Comparison of ENCODE assay signal across 1 cellular context in the genomic region with DNA sequence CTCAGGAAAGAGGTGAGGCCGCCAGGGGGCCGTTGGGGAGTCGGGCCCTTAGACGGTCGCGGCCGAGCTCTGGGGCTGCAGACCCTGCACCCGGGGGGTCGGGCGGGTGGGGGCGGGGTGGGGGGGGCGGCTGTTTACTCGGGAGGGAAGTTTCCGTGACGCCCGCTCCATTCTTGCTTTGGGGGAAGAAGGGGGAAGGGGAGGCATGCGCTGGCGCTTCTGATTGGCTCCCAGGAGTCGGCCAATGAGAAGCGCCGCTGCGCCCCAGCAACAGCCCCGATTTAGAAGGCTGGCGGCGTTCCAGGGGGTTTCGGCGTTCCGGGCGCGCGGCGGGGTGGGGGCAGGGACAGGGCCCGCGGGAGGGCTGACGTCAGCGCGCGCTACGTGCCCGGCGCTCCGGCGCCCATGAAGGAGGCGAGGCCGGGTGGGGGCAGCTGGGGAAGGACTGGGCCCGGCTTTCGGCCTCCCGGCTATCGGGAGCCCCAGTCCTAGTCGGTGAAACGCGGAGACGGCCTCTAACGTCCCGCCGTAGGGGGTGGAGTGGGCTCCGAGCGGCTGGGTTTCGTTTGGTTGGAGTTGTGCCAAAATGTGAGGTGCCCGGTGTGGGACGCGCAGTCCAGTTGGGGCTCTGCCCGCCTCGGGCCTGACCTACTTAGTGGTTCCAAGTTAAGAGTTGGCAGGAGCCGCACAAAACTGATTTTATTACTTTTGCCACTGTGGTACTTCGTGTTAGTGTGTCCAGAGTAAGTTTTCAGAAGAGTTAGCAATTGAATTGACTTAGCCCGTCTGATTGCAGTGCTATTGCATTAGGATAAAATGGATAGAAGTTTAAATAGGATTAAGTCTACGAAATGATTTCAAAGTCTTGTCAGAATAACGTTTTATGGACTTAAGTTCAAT.
TF ChIP-seq lines count a peak whose summit lies in the region.

No MANE protein-coding gene starts in this region.

TF ChIP-seq in HEK293, 187 proteins besides CTCF, POLR2A, EP300 and RAD21 (continued from another document):
- TF ChIP-seq, protein P1, sequence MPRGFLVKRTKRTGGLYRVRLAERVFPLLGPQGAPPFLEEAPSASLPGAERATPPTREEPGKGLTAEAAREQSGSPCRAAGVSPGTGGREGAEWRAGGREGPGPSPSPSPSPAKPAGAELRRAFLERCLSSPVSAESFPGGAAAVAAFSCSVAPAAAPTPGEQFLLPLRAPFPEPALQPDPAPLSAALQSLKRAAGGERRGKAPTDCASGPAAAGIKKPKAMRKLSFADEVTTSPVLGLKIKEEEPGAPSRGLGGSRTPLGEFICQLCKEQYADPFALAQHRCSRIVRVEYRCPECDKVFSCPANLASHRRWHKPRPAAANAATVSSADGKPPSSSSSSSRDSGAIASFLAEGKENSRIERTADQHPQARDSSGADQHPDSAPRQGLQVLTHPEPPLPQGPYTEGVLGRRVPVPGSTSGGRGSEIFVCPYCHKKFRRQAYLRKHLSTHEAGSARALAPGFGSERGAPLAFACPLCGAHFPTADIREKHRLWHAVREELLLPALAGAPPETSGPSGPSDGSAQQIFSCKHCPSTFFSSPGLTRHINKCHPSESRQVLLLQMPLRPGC (tag by site-specific recombination; IDR thresholded peaks at IDR 0.05) = peak; percentile 71
- TF ChIP-seq ZNF561 (tag by site-specific recombination; IDR thresholded peaks at IDR 0.05; ENCODE audit: borderline replicate concordance) (peak; percentile 83), HOXA7 (CRISPR knock-in tag; IDR thresholded peaks at IDR 0.05; ENCODE audit: borderline replicate concordance) (no peak), ZNF600 (tag by site-specific recombination; IDR thresholded peaks at IDR 0.05) (peak; percentile 61), YY2 (tag by site-specific recombination; IDR thresholded peaks at IDR 0.05) (0 out of 2 replicates have a peak, but pooled peaks have one; percentile 22), ZNF214 (tag by site-specific recombination; IDR thresholded peaks at IDR 0.05; ENCODE audit: borderline replicate concordance) (no peak), SALL2 (tag by site-specific recombination; IDR thresholded peaks at IDR 0.05; ENCODE audit: borderline replicate concordance) (no peak), ZNF37A (tag by site-specific recombination; IDR thresholded peaks at IDR 0.05) (0 out of 2 replicates have a peak, but pooled peaks have one; percentile 6), IKZF3 (tag by site-specific recombination; IDR thresholded peaks at IDR 0.05) (peak; percentile 48; the same call in 1 of the 2 replicates), ZNF121 (tag by site-specific recombination; IDR thresholded peaks at IDR 0.05) (peak; percentile 27; the same call in 1 of the 2 replicates), ZFP37 (tag by site-specific recombination; IDR thresholded peaks at IDR 0.05) (peak; percentile 83)
- TF ChIP-seq, protein P2, sequence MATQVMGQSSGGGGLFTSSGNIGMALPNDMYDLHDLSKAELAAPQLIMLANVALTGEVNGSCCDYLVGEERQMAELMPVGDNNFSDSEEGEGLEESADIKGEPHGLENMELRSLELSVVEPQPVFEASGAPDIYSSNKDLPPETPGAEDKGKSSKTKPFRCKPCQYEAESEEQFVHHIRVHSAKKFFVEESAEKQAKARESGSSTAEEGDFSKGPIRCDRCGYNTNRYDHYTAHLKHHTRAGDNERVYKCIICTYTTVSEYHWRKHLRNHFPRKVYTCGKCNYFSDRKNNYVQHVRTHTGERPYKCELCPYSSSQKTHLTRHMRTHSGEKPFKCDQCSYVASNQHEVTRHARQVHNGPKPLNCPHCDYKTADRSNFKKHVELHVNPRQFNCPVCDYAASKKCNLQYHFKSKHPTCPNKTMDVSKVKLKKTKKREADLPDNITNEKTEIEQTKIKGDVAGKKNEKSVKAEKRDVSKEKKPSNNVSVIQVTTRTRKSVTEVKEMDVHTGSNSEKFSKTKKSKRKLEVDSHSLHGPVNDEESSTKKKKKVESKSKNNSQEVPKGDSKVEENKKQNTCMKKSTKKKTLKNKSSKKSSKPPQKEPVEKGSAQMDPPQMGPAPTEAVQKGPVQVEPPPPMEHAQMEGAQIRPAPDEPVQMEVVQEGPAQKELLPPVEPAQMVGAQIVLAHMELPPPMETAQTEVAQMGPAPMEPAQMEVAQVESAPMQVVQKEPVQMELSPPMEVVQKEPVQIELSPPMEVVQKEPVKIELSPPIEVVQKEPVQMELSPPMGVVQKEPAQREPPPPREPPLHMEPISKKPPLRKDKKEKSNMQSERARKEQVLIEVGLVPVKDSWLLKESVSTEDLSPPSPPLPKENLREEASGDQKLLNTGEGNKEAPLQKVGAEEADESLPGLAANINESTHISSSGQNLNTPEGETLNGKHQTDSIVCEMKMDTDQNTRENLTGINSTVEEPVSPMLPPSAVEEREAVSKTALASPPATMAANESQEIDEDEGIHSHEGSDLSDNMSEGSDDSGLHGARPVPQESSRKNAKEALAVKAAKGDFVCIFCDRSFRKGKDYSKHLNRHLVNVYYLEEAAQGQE (tag by site-specific recombination; IDR thresholded peaks at IDR 0.05) = peak; percentile 69; the same call in 1 of the 2 replicates
- TF ChIP-seq, protein P3, sequence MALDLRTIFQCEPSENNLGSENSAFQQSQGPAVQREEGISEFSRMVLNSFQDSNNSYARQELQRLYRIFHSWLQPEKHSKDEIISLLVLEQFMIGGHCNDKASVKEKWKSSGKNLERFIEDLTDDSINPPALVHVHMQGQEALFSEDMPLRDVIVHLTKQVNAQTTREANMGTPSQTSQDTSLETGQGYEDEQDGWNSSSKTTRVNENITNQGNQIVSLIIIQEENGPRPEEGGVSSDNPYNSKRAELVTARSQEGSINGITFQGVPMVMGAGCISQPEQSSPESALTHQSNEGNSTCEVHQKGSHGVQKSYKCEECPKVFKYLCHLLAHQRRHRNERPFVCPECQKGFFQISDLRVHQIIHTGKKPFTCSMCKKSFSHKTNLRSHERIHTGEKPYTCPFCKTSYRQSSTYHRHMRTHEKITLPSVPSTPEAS (tag by site-specific recombination; IDR thresholded peaks at IDR 0.05) = peak; percentile 29; the same call in 1 of the 2 replicates
